ENCODE assay signal across 22 cellular contexts in genomic region chr16:79994413-79994812, GRCh38.
"Had no signal": no experiment of that assay in that cellular context is flagged by ENCODE, and none has a peak within 500 bp of the region (broad histone marks: within the 10 kb centered on the region; RNA-seq: fewer than 3 reads in every experiment).

No MANE protein-coding gene starts in this region.

- H3K4me3 ChIP-seq: gastrocnemius medialis, heart right ventricle, right atrium auricular region had no signal

- H3K9ac ChIP-seq: parathyroid adenoma had no signal

- DNase-seq: activated CD4-positive, alpha-beta T cell treated with anti-CD3 and anti-CD28 coated beads, Interleukin-2, amount 10 ng/mL, durations not matched to agents 24 days and 14 days; activated CD4-positive, CD25-positive, alpha-beta regulatory T cell; activated CD8-positive, alpha-beta T cell treated with anti-CD3 and anti-CD28 coated beads for 36 hours; activated naive CD4-positive, alpha-beta T cell treated with Interleukin-2 at 50 U/mL for 16 hours; activated T-cell treated with anti-CD3 and anti-CD28 coated beads, Interleukin-2, amount 50 U/mL, for 1 hour; aorta; brain microvascular endothelial cell; cortex of kidney; effector CD4-positive, alpha-beta T cell; gastrocnemius medialis; heart right ventricle; left cardiac atrium; mesendoderm; natural killer cell; stimulated activated CD4-positive, alpha-beta T cell treated with anti-CD3 and anti-CD28 coated beads, Interleukin-4, amount 100 ng/mL, for 24 hours; T-helper 1 cell; T1000 had no signal

- H3K9me3 ChIP-seq: gastrocnemius medialis, heart right ventricle, right atrium auricular region had no signal

- H3K4me1 ChIP-seq: gastrocnemius medialis, heart right ventricle, parathyroid adenoma, right atrium auricular region had no signal

- ATAC-seq: activated CD8-positive, alpha-beta T cell treated with anti-CD3 and anti-CD28 coated beads for 36 hours; gastrocnemius medialis; left cardiac atrium; natural killer cell; stimulated activated memory B cell treated with anti-CD40 and anti-IgM and Interleukin-4, amounts not matched to agents 10 μg/mL and 1 μg/mL and 100 μg/mL, for 72 hours had no signal

- H3K36me3 ChIP-seq: brain microvascular endothelial cell, gastrocnemius medialis, heart right ventricle, right atrium auricular region had no signal

- FAIRE-seq: islet of Langerhans, small intestine had no signal

- H3K27me3 ChIP-seq: brain microvascular endothelial cell, gastrocnemius medialis, heart right ventricle, right atrium auricular region had no signal
